5 cellular contexts compared by ENCODE assay signal in the genomic region with DNA sequence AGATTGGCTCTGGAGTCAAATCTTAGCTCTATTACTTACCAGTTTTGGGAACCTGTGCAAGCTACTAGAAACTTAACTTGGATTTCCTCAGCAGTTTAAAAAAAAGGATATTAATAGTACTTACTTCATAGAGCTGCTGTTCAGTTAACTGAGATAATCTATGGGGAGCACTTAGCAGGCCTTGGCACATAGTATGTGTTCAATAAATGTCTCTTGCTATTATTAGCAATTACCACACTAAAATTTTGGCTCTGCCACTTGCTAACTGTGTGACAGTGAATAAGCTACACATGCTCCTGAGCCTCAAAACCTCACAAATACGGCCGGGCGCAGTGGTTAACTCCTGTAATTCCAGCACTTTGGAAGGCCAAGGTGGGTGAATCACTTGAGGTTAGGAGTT.
"Had no signal": no experiment of that assay in that cellular context is flagged by ENCODE, and none has a peak within 500 bp of the region (broad histone marks: within the 10 kb centered on the region; RNA-seq: fewer than 3 reads in every experiment).

No MANE protein-coding gene starts in this region.

- H3K9me3 ChIP-seq: HAP-1 had no signal

- DNase-seq: IMR-90 had no signal

- H3K4me1 ChIP-seq: HAP-1 had no signal

- H3K4me3 ChIP-seq: GM23338, HAP-1, K562 had no signal

- ATAC-seq: HCT116, K562 had no signal
